In the genomic region with DNA sequence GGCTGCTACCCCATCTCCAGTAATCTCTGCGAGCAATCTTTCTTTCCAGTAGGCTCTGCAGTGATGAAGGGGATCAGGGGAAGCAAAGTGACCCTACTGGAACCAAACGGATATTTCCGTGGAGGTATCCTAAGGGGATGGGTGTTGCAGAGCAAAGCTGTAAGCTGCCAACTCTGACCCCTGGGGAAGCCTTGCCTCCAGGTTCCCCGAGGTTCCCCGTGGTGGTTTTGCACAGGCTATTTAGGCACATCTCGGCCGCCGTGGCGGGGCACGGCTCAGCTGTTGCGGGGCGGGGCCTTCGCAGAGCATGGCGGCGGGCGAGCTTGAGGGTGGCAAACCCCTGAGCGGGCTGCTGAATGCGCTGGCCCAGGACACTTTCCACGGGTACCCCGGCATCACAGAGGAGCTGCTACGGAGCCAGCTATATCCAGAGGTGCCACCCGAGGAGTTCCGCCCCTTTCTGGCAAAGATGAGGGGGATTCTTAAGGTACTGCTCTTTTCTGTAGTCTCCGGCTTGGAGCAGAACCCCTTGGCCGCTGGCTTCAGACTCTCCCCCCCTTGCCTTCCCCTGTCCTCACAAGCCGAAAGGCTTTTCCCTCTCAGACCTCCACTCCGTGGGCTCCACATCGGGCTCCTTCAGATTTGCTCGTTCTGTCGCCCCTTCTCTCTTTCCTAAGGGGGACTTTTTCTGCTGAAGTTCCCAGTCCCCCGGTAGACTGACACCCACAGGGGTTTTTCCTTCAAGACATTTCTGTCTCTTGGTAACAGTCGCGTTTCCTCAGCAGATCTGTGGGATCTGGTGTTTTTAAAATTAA, we compare ENCODE assay signal across 1 cellular context.
TF ChIP-seq lines count a peak whose summit lies in the region.

A gene (plus strand): TSS at position 303 of the 815 bp plus-strand sequence. CDS start 5 bp downstream, at position 308.

TF ChIP-seq in HepG2, 621 proteins besides CTCF, POLR2A, EP300 and RAD21 (continued from another document and continues in another):
- TF ChIP-seq, protein P1, sequence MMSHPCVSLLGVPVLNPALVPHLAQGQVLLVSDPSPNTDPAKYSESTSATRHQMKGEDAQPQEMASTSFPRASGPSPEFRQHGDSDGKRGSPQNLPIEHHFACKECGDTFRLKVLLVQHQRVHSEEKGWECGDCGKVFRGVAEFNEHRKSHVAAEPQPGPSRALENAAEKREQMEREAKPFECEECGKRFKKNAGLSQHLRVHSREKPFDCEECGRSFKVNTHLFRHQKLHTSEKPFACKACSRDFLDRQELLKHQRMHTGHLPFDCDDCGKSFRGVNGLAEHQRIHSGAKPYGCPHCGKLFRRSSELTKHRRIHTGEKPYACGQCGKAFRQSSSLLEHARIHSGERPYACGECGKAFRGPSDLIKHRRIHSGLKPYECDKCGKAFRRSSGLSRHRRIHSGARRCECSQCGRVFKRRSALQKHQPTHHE (CRISPR knock-in tag; IDR thresholded peaks at IDR 0.05; ENCODE audit: borderline replicate concordance): no peak
- TF ChIP-seq, protein P2, sequence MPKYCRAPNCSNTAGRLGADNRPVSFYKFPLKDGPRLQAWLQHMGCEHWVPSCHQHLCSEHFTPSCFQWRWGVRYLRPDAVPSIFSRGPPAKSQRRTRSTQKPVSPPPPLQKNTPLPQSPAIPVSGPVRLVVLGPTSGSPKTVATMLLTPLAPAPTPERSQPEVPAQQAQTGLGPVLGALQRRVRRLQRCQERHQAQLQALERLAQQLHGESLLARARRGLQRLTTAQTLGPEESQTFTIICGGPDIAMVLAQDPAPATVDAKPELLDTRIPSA (CRISPR knock-in tag; IDR thresholded peaks at IDR 0.05; ENCODE audit: borderline replicate concordance): no peak; the same call in 1 of the 2 replicates
- TF ChIP-seq BHLHE40 (IDR thresholded peaks at IDR 0.05; ENCODE audit: low read length) (no peak), RBAK (CRISPR knock-in tag; IDR thresholded peaks at IDR 0.05) (no peak), KDM5A (IDR thresholded peaks at IDR 0.05; ENCODE audit: borderline replicate concordance, low read length) (peak; percentile 87), JDP2 (CRISPR knock-in tag; IDR thresholded peaks at IDR 0.05; ENCODE audit: borderline replicate concordance) (no peak), ATRX (CRISPR knock-in tag; IDR thresholded peaks at IDR 0.05; ENCODE audit: borderline replicate concordance) (no peak), ZNF546 (CRISPR knock-in tag; conservative IDR thresholded peaks at IDR 0.05) (no peak), ZEB1 (IDR thresholded peaks at IDR 0.05; ENCODE audit: insufficient replicate concordance, low read depth) (no peak), HMG20B (CRISPR knock-in tag; conservative IDR thresholded peaks at IDR 0.05) (0 out of 2 replicates have a peak, but pooled peaks have one; percentile 29), ZNF780A (CRISPR knock-in tag; IDR thresholded peaks at IDR 0.05) (no peak), TMF1 (CRISPR knock-in tag; IDR thresholded peaks at IDR 0.05; ENCODE audit: low read depth) (peak; percentile 56; the same call in 1 of the 2 replicates), NFIB (CRISPR knock-in tag; IDR thresholded peaks at IDR 0.05; ENCODE audit: borderline replicate concordance) (no peak), ZNF550 (CRISPR knock-in tag; IDR thresholded peaks at IDR 0.05; ENCODE audit: borderline replicate concordance) (no peak), ZNF468 (CRISPR knock-in tag; IDR thresholded peaks at IDR 0.05) (no peak), ZNF382 (CRISPR knock-in tag; IDR thresholded peaks at IDR 0.05; ENCODE audit: borderline replicate concordance) (no peak), ZNF264 (CRISPR knock-in tag; IDR thresholded peaks at IDR 0.05) (0 out of 2 replicates have a peak, but pooled peaks have one; percentile 22), ZNF20 (CRISPR knock-in tag; IDR thresholded peaks at IDR 0.05) (no peak), ZNF253 (CRISPR knock-in tag; IDR thresholded peaks at IDR 0.05; ENCODE audit: borderline replicate concordance) (0 out of 2 replicates have a peak, but pooled peaks have one; percentile 33), MED8 (CRISPR knock-in tag; IDR thresholded peaks at IDR 0.05; ENCODE audit: insufficient replicate concordance) (peak; percentile 95), NAIF1 (CRISPR knock-in tag; IDR thresholded peaks at IDR 0.05; ENCODE audit: borderline replicate concordance) (no peak; the same call in 1 of the 2 replicates), ZFP90 (CRISPR knock-in tag; IDR thresholded peaks at IDR 0.05; ENCODE audit: borderline replicate concordance) (no peak), MAFF (IDR thresholded peaks at IDR 0.05; ENCODE audit: low read depth, low read length) (no peak), ATM (IDR thresholded peaks at IDR 0.05; ENCODE audit: borderline replicate concordance) (no peak), MTA1 (CRISPR knock-in tag; IDR thresholded peaks at IDR 0.05; ENCODE audit: borderline replicate concordance) (peak; percentile 87; the same call in 1 of the 2 replicates), ZNF121 (CRISPR knock-in tag; IDR thresholded peaks at IDR 0.05) (no peak), HNRNPLL (IDR thresholded peaks at IDR 0.05; ENCODE audit: low read depth, low read length, poor library complexity, severe bottlenecking) (peak; percentile 67), PPARG (CRISPR knock-in tag; conservative IDR thresholded peaks at IDR 0.05) (peak; percentile 63; the same call in 1 of the 2 replicates), KDM4B (CRISPR knock-in tag; IDR thresholded peaks at IDR 0.05) (peak; percentile 55), ONECUT2 (CRISPR knock-in tag; IDR thresholded peaks at IDR 0.05) (no peak), ZNF460 (CRISPR knock-in tag; IDR thresholded peaks at IDR 0.05; ENCODE audit: borderline replicate concordance) (no peak), PHF20 (CRISPR knock-in tag; IDR thresholded peaks at IDR 0.05) (peak; percentile 95), ZNF160 (CRISPR knock-in tag; IDR thresholded peaks at IDR 0.05) (peak; percentile 43; the same call in 1 of the 2 replicates)
- TF ChIP-seq, protein P3, sequence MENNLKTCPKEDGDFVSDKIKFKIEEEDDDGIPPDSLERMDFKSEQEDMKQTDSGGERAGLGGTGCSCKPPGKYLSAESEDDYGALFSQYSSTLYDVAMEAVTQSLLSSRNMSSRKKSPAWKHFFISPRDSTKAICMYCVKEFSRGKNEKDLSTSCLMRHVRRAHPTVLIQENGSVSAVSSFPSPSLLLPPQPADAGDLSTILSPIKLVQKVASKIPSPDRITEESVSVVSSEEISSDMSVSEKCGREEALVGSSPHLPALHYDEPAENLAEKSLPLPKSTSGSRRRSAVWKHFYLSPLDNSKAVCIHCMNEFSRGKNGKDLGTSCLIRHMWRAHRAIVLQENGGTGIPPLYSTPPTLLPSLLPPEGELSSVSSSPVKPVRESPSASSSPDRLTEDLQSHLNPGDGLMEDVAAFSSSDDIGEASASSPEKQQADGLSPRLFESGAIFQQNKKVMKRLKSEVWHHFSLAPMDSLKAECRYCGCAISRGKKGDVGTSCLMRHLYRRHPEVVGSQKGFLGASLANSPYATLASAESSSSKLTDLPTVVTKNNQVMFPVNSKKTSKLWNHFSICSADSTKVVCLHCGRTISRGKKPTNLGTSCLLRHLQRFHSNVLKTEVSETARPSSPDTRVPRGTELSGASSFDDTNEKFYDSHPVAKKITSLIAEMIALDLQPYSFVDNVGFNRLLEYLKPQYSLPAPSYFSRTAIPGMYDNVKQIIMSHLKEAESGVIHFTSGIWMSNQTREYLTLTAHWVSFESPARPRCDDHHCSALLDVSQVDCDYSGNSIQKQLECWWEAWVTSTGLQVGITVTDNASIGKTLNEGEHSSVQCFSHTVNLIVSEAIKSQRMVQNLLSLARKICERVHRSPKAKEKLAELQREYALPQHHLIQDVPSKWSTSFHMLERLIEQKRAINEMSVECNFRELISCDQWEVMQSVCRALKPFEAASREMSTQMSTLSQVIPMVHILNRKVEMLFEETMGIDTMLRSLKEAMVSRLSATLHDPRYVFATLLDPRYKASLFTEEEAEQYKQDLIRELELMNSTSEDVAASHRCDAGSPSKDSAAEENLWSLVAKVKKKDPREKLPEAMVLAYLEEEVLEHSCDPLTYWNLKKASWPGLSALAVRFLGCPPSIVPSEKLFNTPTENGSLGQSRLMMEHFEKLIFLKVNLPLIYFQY (CRISPR knock-in tag; IDR thresholded peaks at IDR 0.05; ENCODE audit: borderline replicate concordance): peak; percentile 79
- TF ChIP-seq, protein P4, sequence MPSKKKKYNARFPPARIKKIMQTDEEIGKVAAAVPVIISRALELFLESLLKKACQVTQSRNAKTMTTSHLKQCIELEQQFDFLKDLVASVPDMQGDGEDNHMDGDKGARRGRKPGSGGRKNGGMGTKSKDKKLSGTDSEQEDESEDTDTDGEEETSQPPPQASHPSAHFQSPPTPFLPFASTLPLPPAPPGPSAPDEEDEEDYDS (CRISPR knock-in tag; IDR thresholded peaks at IDR 0.05): peak; percentile 95
- TF ChIP-seq, protein P5, sequence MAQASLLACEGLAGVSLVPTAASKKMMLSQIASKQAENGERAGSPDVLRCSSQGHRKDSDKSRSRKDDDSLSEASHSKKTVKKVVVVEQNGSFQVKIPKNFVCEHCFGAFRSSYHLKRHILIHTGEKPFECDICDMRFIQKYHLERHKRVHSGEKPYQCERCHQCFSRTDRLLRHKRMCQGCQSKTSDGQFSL (CRISPR knock-in tag; IDR thresholded peaks at IDR 0.05): 0 out of 2 replicates have a peak, but pooled peaks have one; percentile 26
- TF ChIP-seq, protein P6, sequence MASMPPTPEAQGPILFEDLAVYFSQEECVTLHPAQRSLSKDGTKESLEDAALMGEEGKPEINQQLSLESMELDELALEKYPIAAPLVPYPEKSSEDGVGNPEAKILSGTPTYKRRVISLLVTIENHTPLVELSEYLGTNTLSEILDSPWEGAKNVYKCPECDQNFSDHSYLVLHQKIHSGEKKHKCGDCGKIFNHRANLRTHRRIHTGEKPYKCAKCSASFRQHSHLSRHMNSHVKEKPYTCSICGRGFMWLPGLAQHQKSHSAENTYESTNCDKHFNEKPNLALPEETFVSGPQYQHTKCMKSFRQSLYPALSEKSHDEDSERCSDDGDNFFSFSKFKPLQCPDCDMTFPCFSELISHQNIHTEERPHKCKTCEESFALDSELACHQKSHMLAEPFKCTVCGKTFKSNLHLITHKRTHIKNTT (CRISPR knock-in tag; IDR thresholded peaks at IDR 0.05): no peak
- TF ChIP-seq, protein P7, sequence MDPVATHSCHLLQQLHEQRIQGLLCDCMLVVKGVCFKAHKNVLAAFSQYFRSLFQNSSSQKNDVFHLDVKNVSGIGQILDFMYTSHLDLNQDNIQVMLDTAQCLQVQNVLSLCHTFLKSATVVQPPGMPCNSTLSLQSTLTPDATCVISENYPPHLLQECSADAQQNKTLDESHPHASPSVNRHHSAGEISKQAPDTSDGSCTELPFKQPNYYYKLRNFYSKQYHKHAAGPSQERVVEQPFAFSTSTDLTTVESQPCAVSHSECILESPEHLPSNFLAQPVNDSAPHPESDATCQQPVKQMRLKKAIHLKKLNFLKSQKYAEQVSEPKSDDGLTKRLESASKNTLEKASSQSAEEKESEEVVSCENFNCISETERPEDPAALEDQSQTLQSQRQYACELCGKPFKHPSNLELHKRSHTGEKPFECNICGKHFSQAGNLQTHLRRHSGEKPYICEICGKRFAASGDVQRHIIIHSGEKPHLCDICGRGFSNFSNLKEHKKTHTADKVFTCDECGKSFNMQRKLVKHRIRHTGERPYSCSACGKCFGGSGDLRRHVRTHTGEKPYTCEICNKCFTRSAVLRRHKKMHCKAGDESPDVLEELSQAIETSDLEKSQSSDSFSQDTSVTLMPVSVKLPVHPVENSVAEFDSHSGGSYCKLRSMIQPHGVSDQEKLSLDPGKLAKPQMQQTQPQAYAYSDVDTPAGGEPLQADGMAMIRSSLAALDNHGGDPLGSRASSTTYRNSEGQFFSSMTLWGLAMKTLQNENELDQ (CRISPR knock-in tag; IDR thresholded peaks at IDR 0.05; ENCODE audit: borderline replicate concordance): no peak
- TF ChIP-seq, protein P8, sequence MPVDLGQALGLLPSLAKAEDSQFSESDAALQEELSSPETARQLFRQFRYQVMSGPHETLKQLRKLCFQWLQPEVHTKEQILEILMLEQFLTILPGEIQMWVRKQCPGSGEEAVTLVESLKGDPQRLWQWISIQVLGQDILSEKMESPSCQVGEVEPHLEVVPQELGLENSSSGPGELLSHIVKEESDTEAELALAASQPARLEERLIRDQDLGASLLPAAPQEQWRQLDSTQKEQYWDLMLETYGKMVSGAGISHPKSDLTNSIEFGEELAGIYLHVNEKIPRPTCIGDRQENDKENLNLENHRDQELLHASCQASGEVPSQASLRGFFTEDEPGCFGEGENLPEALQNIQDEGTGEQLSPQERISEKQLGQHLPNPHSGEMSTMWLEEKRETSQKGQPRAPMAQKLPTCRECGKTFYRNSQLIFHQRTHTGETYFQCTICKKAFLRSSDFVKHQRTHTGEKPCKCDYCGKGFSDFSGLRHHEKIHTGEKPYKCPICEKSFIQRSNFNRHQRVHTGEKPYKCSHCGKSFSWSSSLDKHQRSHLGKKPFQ (CRISPR knock-in tag; IDR thresholded peaks at IDR 0.05; ENCODE audit: insufficient replicate concordance): peak; percentile 21
- TF ChIP-seq, protein P9, sequence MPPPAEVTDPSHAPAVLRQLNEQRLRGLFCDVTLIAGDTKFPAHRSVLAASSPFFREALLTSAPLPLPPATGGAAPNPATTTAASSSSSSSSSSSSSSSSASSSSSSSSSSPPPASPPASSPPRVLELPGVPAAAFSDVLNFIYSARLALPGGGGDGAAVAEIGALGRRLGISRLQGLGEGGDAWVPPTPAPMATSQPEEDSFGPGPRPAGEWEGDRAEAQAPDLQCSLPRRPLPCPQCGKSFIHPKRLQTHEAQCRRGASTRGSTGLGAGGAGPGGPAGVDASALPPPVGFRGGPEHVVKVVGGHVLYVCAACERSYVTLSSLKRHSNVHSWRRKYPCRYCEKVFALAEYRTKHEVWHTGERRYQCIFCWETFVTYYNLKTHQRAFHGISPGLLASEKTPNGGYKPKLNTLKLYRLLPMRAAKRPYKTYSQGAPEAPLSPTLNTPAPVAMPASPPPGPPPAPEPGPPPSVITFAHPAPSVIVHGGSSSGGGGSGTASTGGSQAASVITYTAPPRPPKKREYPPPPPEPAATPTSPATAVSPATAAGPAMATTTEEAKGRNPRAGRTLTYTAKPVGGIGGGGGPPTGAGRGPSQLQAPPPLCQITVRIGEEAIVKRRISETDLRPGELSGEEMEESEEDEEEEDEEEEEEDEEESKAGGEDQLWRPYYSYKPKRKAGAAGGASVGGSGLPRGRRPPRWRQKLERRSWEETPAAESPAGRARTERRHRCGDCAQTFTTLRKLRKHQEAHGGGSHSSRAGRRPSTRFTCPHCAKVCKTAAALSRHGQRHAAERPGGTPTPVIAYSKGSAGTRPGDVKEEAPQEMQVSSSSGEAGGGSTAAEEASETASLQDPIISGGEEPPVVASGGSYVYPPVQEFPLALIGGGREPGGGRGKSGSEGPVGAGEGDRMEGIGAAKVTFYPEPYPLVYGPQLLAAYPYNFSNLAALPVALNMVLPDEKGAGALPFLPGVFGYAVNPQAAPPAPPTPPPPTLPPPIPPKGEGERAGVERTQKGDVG (CRISPR knock-in tag; IDR thresholded peaks at IDR 0.05; ENCODE audit: borderline replicate concordance): peak; percentile 76; the same call in 1 of the 2 replicates
- TF ChIP-seq, protein P10, sequence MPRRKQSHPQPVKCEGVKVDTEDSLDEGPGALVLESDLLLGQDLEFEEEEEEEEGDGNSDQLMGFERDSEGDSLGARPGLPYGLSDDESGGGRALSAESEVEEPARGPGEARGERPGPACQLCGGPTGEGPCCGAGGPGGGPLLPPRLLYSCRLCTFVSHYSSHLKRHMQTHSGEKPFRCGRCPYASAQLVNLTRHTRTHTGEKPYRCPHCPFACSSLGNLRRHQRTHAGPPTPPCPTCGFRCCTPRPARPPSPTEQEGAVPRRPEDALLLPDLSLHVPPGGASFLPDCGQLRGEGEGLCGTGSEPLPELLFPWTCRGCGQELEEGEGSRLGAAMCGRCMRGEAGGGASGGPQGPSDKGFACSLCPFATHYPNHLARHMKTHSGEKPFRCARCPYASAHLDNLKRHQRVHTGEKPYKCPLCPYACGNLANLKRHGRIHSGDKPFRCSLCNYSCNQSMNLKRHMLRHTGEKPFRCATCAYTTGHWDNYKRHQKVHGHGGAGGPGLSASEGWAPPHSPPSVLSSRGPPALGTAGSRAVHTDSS (CRISPR knock-in tag; conservative IDR thresholded peaks at IDR 0.05): no peak
